In the genomic region with DNA sequence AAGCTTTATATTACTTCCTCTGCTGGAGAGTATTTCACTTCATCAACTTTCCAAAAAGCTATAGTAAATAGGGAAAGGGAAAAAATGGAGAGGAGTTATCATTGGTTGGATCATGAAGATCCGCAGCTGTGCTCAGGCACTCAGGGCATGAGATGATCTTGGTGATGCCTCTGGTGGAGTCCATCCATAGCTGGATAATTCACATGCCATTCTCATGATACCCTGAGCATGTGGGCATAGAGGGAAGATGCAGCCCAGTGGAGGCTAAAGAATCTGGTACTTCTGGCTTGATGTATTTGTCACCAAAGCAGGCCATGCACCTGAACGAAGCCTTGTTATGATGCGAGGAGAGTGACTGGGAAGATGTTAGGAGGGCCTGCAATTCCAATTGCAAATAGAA, we compare ENCODE assay signal across 1 cellular context.
TF ChIP-seq lines count a peak whose summit lies in the region.

No MANE protein-coding gene starts in this region.

TF ChIP-seq in SK-N-SH, 30 proteins besides CTCF, POLR2A, EP300 and RAD21 (continued from another document):
- no peak for TF ChIP-seq USF1 (IDR thresholded peaks at IDR 0.05; ENCODE audit: borderline replicate concordance, low read depth)
TF ChIP-seq in SK-N-SH: peak in this region for 2.
